Comparison of ENCODE assay signal across 18 cellular contexts in the genomic region with DNA sequence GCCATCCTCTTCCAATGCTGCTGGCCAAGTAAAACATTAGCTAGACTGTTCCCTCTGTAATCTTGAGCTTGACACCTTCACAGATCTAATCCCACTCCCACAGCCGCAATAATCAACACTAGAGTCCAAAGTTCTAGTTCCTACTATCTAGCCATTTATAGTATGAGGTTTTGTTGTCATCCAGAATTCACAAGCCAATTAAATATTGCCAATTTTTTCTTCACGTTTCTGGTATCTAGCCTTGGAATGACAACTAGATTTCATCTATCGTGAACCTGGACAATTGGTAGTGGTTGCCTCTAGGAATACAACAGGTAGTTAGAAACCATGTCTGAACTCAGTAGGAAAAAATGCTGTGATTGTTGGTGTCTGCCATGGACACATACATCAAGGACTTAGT.
"Had no signal": no experiment of that assay in that cellular context is flagged by ENCODE, and none has a peak within 500 bp of the region (broad histone marks: within the 10 kb centered on the region; RNA-seq: fewer than 3 reads in every experiment).

No MANE protein-coding gene starts in this region.

- H3K27ac ChIP-seq: ascending aorta, gastroesophageal sphincter, heart right ventricle, lower lobe of right lung, ovary, thyroid gland, vagina, VCaP had no signal

- H3K27me3 ChIP-seq: ascending aorta, gastroesophageal sphincter, heart right ventricle, ovary, thyroid gland, vagina had no signal

- H3K9me3 ChIP-seq: thyroid gland, vagina had no signal

- H3K4me3 ChIP-seq: ascending aorta, gastroesophageal sphincter, heart right ventricle, lower lobe of right lung, ovary, thyroid gland, vagina had no signal

- H3K27ac Mint-ChIP-seq: activated CD4-positive, alpha-beta memory T cell treated with anti-CD3 and anti-CD28 coated beads for 36 hours; activated CD8-positive, alpha-beta memory T cell treated with anti-CD3 and anti-CD28 coated beads, Interleukin-2, amount 10 ng/mL, durations not matched to agents 7 days and 5 days; activated naive CD4-positive, alpha-beta T cell treated with anti-CD3 and anti-CD28 coated beads for 36 hours; activated naive CD8-positive, alpha-beta T cell treated with anti-CD3 and anti-CD28 coated beads, Interleukin-2, amount 50 U/mL, for 24 hours; activated T-helper 2 cell treated with anti-CD3 and anti-CD28 coated beads, Interferon-gamma antibody, Interleukin-2, Interleukin-4, amounts not matched to agents 10 μg/mL and 5 μg/mL and 100 μg/mL, durations not matched to agents 14 hours and 24 hours and 36 hours; stimulated activated effector memory CD8-positive, alpha-beta T cell treated with anti-CD3 and anti-CD28 coated beads, Interleukin-12 subunit alpha, Interleukin-12 subunit beta, amount 100 ng/mL, for 72 hours had no signal

- H3K27me3 Mint-ChIP-seq: activated CD4-positive, alpha-beta memory T cell treated with anti-CD3 and anti-CD28 coated beads for 36 hours; activated CD8-positive, alpha-beta memory T cell treated with anti-CD3 and anti-CD28 coated beads, Interleukin-2, amount 10 ng/mL, durations not matched to agents 7 days and 5 days; activated naive CD8-positive, alpha-beta T cell treated with anti-CD3 and anti-CD28 coated beads, Interleukin-2, amount 50 U/mL, for 24 hours had no signal

- ATAC-seq: activated CD8-positive, alpha-beta memory T cell treated with anti-CD3 and anti-CD28 coated beads, Interleukin-2, amount 10 ng/mL, durations not matched to agents 7 days and 5 days; activated naive CD8-positive, alpha-beta T cell treated with anti-CD3 and anti-CD28 coated beads, Interleukin-2, amount 50 U/mL, for 24 hours; gastroesophageal sphincter; heart right ventricle; lower lobe of right lung; stimulated activated effector memory CD8-positive, alpha-beta T cell treated with anti-CD3 and anti-CD28 coated beads, Interleukin-12 subunit alpha, Interleukin-12 subunit beta, amount 100 ng/mL, for 72 hours had no signal

- H3K4me3 Mint-ChIP-seq: activated CD4-positive, alpha-beta memory T cell treated with anti-CD3 and anti-CD28 coated beads for 36 hours; activated CD8-positive, alpha-beta memory T cell treated with anti-CD3 and anti-CD28 coated beads, Interleukin-2, amount 10 ng/mL, durations not matched to agents 7 days and 5 days; activated naive CD4-positive, alpha-beta T cell treated with anti-CD3 and anti-CD28 coated beads for 36 hours; activated naive CD8-positive, alpha-beta T cell treated with anti-CD3 and anti-CD28 coated beads, Interleukin-2, amount 50 U/mL, for 24 hours; neural crest cell; stimulated activated effector memory CD8-positive, alpha-beta T cell treated with anti-CD3 and anti-CD28 coated beads, Interleukin-12 subunit alpha, Interleukin-12 subunit beta, amount 100 ng/mL, for 72 hours had no signal

- H3K36me3 ChIP-seq: ascending aorta, gastroesophageal sphincter, heart right ventricle, lower lobe of right lung, ovary, thyroid gland, vagina had no signal

- DNase-seq: activated CD4-positive, alpha-beta memory T cell treated with anti-CD3 and anti-CD28 coated beads for 36 hours; activated CD8-positive, alpha-beta memory T cell treated with anti-CD3 and anti-CD28 coated beads, Interleukin-2, amount 10 ng/mL, durations not matched to agents 7 days and 5 days; activated naive CD4-positive, alpha-beta T cell treated with anti-CD3 and anti-CD28 coated beads for 36 hours; activated naive CD8-positive, alpha-beta T cell treated with anti-CD3 and anti-CD28 coated beads, Interleukin-2, amount 50 U/mL, for 24 hours; activated T-cell treated with anti-CD3 and anti-CD28 coated beads, Interleukin-2, amount 50 U/mL, for 1 hour; heart right ventricle; islet precursor cell; lower lobe of right lung; ovary; thyroid gland had no signal

- FAIRE-seq: bronchial epithelial cell had no signal
